ENCODE assay signal across 1 cellular context in genomic region chr1:114122891-114123621, GRCh38.
TF ChIP-seq lines count a peak whose summit lies in the region.

No MANE protein-coding gene starts in this region.

TF ChIP-seq in HepG2, 621 proteins besides CTCF, POLR2A, EP300 and RAD21 (continued from another document):
- TF ChIP-seq HNF4A (CRISPR knock-in tag; IDR thresholded peaks at IDR 0.05) (no peak), BRCA1 (CRISPR knock-in tag; IDR thresholded peaks at IDR 0.05) (no peak), ELF1 (CRISPR knock-in tag; IDR thresholded peaks at IDR 0.05) (no peak), XRCC5 (optimal IDR thresholded peaks at IDR 0.05; ENCODE audit: low read length) (no peak), NKX3-1 (CRISPR knock-in tag; IDR thresholded peaks at IDR 0.05) (no peak), KAT2B (IDR thresholded peaks at IDR 0.05; ENCODE audit: borderline replicate concordance, low read depth, low read length) (no peak), ZNF234 (CRISPR knock-in tag; conservative IDR thresholded peaks at IDR 0.05) (no peak), MLLT10 (CRISPR knock-in tag; IDR thresholded peaks at IDR 0.05) (no peak), MIER2 (CRISPR knock-in tag; IDR thresholded peaks at IDR 0.05) (no peak), ZHX2 (IDR thresholded peaks at IDR 0.05; ENCODE audit: low read depth) (no peak), ZHX2 (CRISPR knock-in tag; IDR thresholded peaks at IDR 0.05; ENCODE audit: borderline replicate concordance) (no peak), MEIS1 (CRISPR knock-in tag; IDR thresholded peaks at IDR 0.05; ENCODE audit: borderline replicate concordance) (no peak)
